ENCODE assay signal across 8 cellular contexts in the genomic region with DNA sequence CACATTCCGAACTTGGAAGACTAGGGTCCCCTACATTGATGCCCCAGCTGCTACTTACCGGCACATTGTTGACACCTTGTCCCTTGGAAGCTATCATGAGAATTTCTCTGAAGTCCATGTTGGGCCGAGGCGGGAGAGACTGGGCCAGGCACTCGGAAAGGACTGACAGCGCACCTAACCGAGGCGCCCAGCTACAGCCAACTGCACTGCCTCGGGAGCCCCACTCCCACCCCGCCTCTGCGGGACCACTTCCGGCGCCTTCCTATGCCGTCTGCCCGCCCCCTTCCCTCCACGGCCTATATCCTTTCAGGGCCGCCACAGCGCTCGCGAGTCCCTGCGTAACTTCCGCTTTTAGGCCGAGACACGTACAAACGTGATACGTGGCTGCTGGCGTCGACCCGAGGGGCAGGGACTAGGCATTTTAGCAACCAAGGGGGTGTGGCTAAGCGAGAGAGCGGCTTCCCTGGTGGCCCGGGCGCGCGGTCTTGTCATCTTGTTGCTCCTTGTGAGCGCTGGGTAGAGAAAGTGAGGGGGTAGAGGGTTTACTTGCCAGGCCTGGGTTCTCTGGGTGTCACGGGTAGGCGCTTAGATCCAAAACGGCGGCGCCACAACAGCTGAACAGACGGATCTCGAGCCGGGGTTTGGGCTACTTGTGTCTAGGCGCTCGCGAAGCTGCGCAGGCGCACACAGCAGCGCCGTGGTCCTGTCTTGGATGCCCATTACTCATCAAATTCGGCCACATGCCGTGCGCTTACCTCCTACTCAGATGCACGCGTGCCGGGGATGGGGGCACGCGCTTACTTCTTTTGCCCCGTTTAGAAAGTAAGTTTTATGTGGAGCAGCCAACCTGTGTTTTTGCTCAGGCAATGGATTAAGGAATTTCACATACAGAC. TPM values are rescaled to one million over a fixed set of nuclear protein-coding genes. Genes with fewer than 3 reads are reported as not detected.
DNase-seq lines count a peak whose midpoint lies in the region; ATAC-seq and TF ChIP-seq lines count a peak whose summit lies in the region.

Gene SPTY2D1, minus strand, starts transcription at position 203 of the 893 bp plus-strand sequence. Its CDS starts 85 bp downstream, at position 118.

- H3K9ac ChIP-seq in mucosa of rectum (ENCODE audit: low read depth in 1 of 2, low read length in 2 of 2), result peak within 1 kb of the TSS; percentile 88 to 99

- no peaks in the 10 kb centered on the region for H3K9me2 ChIP-seq in PC-9 (ENCODE audit: insufficient read depth)

- peak within 1 kb of the TSS; percentile 99 for H3K4me3 ChIP-seq in Jurkat, Clone E6-1 (ENCODE audit: low read length)
- peak within 1 kb of the TSS; percentile 95 for H3K4me3 ChIP-seq in PC-9
- H3K4me3 ChIP-seq in mucosa of rectum (ENCODE audit: low read length in 2 of 2), result peak within 1 kb of the TSS; percentile 93 to 100

- no peak for TF ChIP-seq CTCF in PC-9 (conservative IDR thresholded peaks at IDR 0.05)

- H4K20me1 ChIP-seq in PC-9 (ENCODE audit: insufficient read depth), result peaks cover 15% of the 10 kb centered on the region

- peak; percentile 96 for ATAC-seq in GM21619 (IDR thresholded peaks at IDR 0.05; ENCODE audit: unreplicated experiment)

- BruUV-seq in PC-9 (replicated peaks; lab: Mats Ljungman, UMichigan), result TSS peak; percentile 95

- no peaks in the 10 kb centered on the region for H3K9me3 ChIP-seq in PC-9 (ENCODE audit: insufficient read depth, low read depth)
- no peaks in the 10 kb centered on the region for H3K9me3 ChIP-seq in mucosa of rectum (ENCODE audit: control insufficient read depth in 2 of 2, low read length in 2 of 2)

- CTCF ChIA-PET in PC-9 (lab: Charles Lee), result interaction anchor here (0.6 kb wide), 1 partner anchor 94 kb away, joined by 3 read pairs; no protein-coding TSS in a partner anchor

- intact Hi-C loops in PC-9 (cut with micrococcal nuclease; ENCODE audit: unreplicated experiment), result loop anchor here (1.0 to 5.0 kb wide), 3 partner anchors 34 to 107 kb away; partner anchors contain the start of genes TSG101 and UEVLD

- peak within 1 kb of the TSS; percentile 83 for H3K27ac ChIP-seq in PC-9
- H3K27ac ChIP-seq in mucosa of rectum (ENCODE audit: low read depth in 2 of 2, low read length in 2 of 2), result peak within 1 kb of the TSS; percentile 88 to 94

- peak within 1 kb of the TSS; percentile 96 for H2AFZ ChIP-seq in PC-9

- DNase-seq in DMS153 (lab: John Stamatoyannopoulos, UW) (peak; percentile 97), PC-9 (peak; percentile 98), erythroblast (lab: John Stamatoyannopoulos, UW) (peak; percentile 99 to 100)
- peak; percentile 98 for DNase-seq in Jurkat, Clone E6-1 (ENCODE audit: low read depth, low spot score)
- DNase-seq in activated T-cell treated with anti-CD3 and anti-CD28 coated beads, Interleukin-2, amount 50 U/mL, for 1 hour, result peak; percentile 93
- DNase-seq in stimulated activated CD8-positive, alpha-beta memory T cell treated with anti-CD3 and anti-CD28 coated beads, Interleukin-4, amount 100 ng/mL, for 48 hours, result peak; percentile 98

- peak within 1 kb of the TSS; percentile 100 for H3K4me2 ChIP-seq in PC-9

- H3K27me3 ChIP-seq in PC-9 (ENCODE audit: insufficient read depth, low read depth) (no peaks in the 10 kb centered on the region), mucosa of rectum (ENCODE audit: control insufficient read depth in 2 of 2, insufficient read depth in 2 of 2, low read length in 2 of 2) (no peaks in the 10 kb centered on the region)

- H3K79me2 ChIP-seq in PC-9 (ENCODE audit: low read depth), result peaks cover 52% of the 10 kb centered on the region

- H3K4me1 ChIP-seq in PC-9 (replicated peaks; ENCODE audit: insufficient read depth), result peaks cover 15% of the 10 kb centered on the region
- peaks cover 5 to 11% of the 10 kb centered on the region in 2 donors for H3K4me1 ChIP-seq in mucosa of rectum (ENCODE audit: control insufficient read depth in 2 of 2, insufficient read depth in 2 of 2, low read length in 2 of 2)

- TF ChIP-seq POLR2A in erythroblast (IDR thresholded peaks at IDR 0.05; ENCODE audit: low read length), result peak; percentile 98

- H3F3A ChIP-seq in PC-9 (ENCODE audit: insufficient read depth, low read depth), result no peaks in the 10 kb centered on the region

- H3K36me3 ChIP-seq in PC-9 (ENCODE audit: low read depth), result no peaks in the 10 kb centered on the region
- H3K36me3 ChIP-seq in mucosa of rectum (ENCODE audit: control insufficient read depth in 2 of 2, insufficient read depth in 2 of 2, low read length in 2 of 2), result no peaks in the 10 kb centered on the region

- POLR2A ChIA-PET in PC-9 (lab: Charles Lee; ENCODE audit: unreplicated experiment), result interaction anchor here (0.6 to 1.4 kb wide), 6 partner anchors 28 to 565 kb away, joined by 3 to 12 read pairs (median 3); partner anchors contain the start of gene LDHA

RNA-seq across cellular contexts. Expression of gene SPTY2D1, which starts in this region (rescaled TPM):
- 14.5 TPM for polyA plus RNA-seq in Jurkat, Clone E6-1 (2012; ENCODE audit: insufficient read depth, insufficient read length)
- 22.3 and 23.7 TPM in 2 replicates for total RNA-seq in PC-9 (2021)

Comparison
In these comparisons a context has a peak if more than half of its experiments do, and no peak if none do; other contexts are left out.
1. Peak in every context shown above with its lines: DNase-seq, ATAC-seq, H3K4me3 ChIP-seq and H3K27ac ChIP-seq.